In the genomic region with DNA sequence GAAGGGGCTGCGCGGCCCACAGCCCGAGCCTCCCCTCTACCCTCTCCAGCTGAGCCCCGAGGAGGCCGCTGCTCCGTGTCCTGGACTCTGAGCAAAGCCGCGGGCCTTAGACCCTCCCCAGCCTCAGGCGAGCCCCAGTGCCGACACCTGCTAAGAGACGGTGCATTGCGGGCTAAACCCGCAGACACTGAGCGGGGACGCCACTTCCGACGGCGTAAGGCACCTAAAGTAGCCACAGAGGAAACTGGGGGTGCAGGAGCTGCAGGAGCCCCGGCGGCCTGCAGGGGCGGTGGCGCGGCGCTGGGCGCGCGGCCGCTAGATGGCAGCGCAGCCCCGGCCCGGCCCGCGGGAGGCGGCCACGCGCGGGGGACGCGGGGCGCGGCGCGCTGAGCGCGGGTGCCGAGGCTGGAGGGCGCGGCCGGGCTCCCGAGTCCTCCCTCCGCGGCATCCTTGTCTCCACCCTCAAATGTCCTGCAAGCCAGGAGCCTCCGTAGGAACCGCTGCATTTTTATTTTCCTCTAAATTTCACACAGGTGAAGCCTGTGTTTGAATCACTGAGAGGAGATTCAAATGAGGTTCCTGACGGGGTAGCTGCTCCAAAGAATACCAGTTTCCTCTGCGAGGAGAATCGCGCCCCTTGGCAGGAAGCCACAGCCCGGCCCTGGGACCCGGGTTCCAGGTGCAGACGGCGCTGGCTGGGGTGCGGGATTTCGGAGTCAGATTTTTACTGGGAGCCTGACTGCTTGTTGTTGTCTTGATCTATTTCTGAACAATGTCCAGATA, we compare ENCODE assay signal across 8 cellular contexts.
DNase-seq lines count a peak whose midpoint lies in the region; ATAC-seq, FAIRE-seq and TF ChIP-seq lines count a peak whose summit lies in the region.

No MANE protein-coding gene starts in this region.

- POLR2A ChIA-PET in AG04450 (lab: Yijun Ruan, JAX): no interaction called here

- H3K36me3 ChIP-seq in parathyroid adenoma (ENCODE audit: control insufficient read depth, insufficient read depth, low read length) (no peaks in the 10 kb centered on the region), uterus (no peaks in the 10 kb centered on the region)

- TF ChIP-seq CTCF in AG04450 (IDR thresholded peaks at IDR 0.05; ENCODE audit: low read depth, low read length) (peak; percentile 23; the same call in 1 of the 2 replicates), parathyroid adenoma (IDR thresholded peaks at IDR 0.05) (peak; percentile 41), uterus (IDR thresholded peaks at IDR 0.05) (peak; percentile 37 to 87 (median 70))

- H3K27ac ChIP-seq in AG04450 (ENCODE audit: low read depth, low read length) (no peak overlapping the region), parathyroid adenoma (no peak overlapping the region), uterus (no peak overlapping the region)

- H3K4me1 ChIP-seq in parathyroid adenoma (no peaks in the 10 kb centered on the region), uterus (no peaks in the 10 kb centered on the region)

- H3K9ac ChIP-seq in parathyroid adenoma: no peak overlapping the region

- DNase-seq in AG04450 (ENCODE audit: low read depth, low spot score) (no peak), NCI-H748 (lab: John Stamatoyannopoulos, UW; ENCODE audit: unreplicated experiment) (peak; percentile 86), frontal cortex (ENCODE audit: low spot score in 2 of 2) (peak; percentile 58 to 71), uterus (peak in 1 of 2 donors; percentile 22)
- DNase-seq in activated T-cell treated with anti-CD3 and anti-CD28 coated beads, Interleukin-2, amount 50 U/mL, for 48 hours: peak; percentile 65 to 76

- no peak for TF ChIP-seq POLR2A in uterus (IDR thresholded peaks at IDR 0.05)

- CTCF ChIA-PET in AG04450 (lab: Charles Lee): no interaction called here

- H3K9me3 ChIP-seq in AG04450 (ENCODE audit: control insufficient read depth, insufficient read depth, low read length): peaks cover 29% of the 10 kb centered on the region
- H3K9me3 ChIP-seq in parathyroid adenoma (ENCODE audit: control insufficient read depth, low read length): no peaks in the 10 kb centered on the region
- H3K9me3 ChIP-seq in uterus: no peaks in the 10 kb centered on the region

- intact Hi-C loops in uterus (cut with DNase I; ENCODE audit: low total_unique reads): no loop called here

- H3K4me2 ChIP-seq in parathyroid adenoma (ENCODE audit: low read length): peak overlapping the region; percentile 61

- H2AFZ ChIP-seq in parathyroid adenoma: peak overlapping the region; percentile 75

- peak; percentile 100 for ATAC-seq in GM18868 (IDR thresholded peaks at IDR 0.05; ENCODE audit: unreplicated experiment)
- peak; percentile 95 for ATAC-seq in HG03066 (IDR thresholded peaks at IDR 0.05; ENCODE audit: low read depth, unreplicated experiment)

- FAIRE-seq in frontal cortex (lab: Jason Lieb, UNC): no peak

- H3K4me3 ChIP-seq in AG04450 (ENCODE audit: low read depth, low read length) (no peak overlapping the region), parathyroid adenoma (ENCODE audit: low read depth, low read length) (peak overlapping the region; percentile 20), uterus (no peak overlapping the region)

- no peaks in the 10 kb centered on the region for H3K79me2 ChIP-seq in parathyroid adenoma

- H3K27me3 ChIP-seq in AG04450 (ENCODE audit: control insufficient read depth, insufficient read depth, low read length) (no peaks in the 10 kb centered on the region), parathyroid adenoma (ENCODE audit: control insufficient read depth, insufficient read depth, low read length) (no peaks in the 10 kb centered on the region), uterus (no peaks in the 10 kb centered on the region)
